In the genomic region with DNA sequence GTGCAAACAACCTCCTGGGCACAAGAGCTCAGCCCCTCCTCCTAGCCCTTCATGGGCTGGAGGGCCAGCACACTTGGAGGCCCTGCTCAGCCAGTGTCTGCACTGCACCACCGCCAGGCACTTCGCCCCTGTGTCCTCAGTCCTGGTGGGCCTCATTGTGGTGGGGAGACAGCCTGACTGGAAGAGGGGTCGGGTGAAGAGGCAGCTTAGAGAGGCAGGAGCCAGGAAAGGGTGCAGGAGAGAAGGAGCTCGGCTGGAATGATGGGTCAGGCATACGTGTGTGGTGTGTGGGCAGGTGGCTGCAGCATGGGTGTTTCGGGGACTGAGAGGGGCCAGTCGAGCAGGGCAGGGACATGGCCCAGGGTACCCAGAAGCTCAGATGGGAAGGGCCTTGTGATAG, we compare ENCODE assay signal across 24 cellular contexts. TPM values are rescaled to one million over a fixed set of nuclear protein-coding genes. Genes with fewer than 3 reads are reported as not detected.
DNase-seq lines count a peak whose midpoint lies in the region; ATAC-seq and TF ChIP-seq lines count a peak whose summit lies in the region.
"Had no signal": no experiment of that assay in that cellular context is flagged by ENCODE, and none has a peak within 500 bp of the region (broad histone marks: within the 10 kb centered on the region; RNA-seq: fewer than 3 reads in every experiment).

No MANE protein-coding gene starts in this region.

- no peak for TF ChIP-seq CTCF in activated CD8-positive, alpha-beta T cell treated with anti-CD3 and anti-CD28 coated beads for 36 hours (IDR thresholded peaks at IDR 0.05)
- TF ChIP-seq CTCF in HEK293 (tag by site-specific recombination; IDR thresholded peaks at IDR 0.05), result no peak
- TF ChIP-seq CTCF in WTC11 (IDR thresholded peaks at IDR 0.05), result no peak
- no peak for TF ChIP-seq CTCF in Calu3 (IDR thresholded peaks at IDR 0.05; ENCODE audit: unreplicated experiment)

- intact Hi-C loops in activated CD8-positive, alpha-beta T cell treated with anti-CD3 and anti-CD28 coated beads for 36 hours (cut with micrococcal nuclease), result no loop called here
- intact Hi-C loops in Calu3 (cut with micrococcal nuclease; ENCODE audit: unreplicated experiment), result no loop called here

- no peaks in the 10 kb centered on the region for H3K9me3 Mint-ChIP-seq in activated CD8-positive, alpha-beta T cell treated with anti-CD3 and anti-CD28 coated beads, Interleukin-2, amount 10 ng/mL, durations not matched to agents 7 days and 5 days (ENCODE audit: insufficient read depth)
- H3K9me3 Mint-ChIP-seq in activated CD8-positive, alpha-beta T cell treated with anti-CD3 and anti-CD28 coated beads for 36 hours, result no peaks in the 10 kb centered on the region
- peaks cover 0 to 3% (median 0%) of the 10 kb centered on the region in 7 donors for H3K9me3 Mint-ChIP-seq in naive B cell
- no peaks in the 10 kb centered on the region for H3K9me3 Mint-ChIP-seq in stimulated activated naive B cell treated with anti-CD40 and anti-IgM and Interleukin-4, amounts not matched to agents 10 μg/mL and 1 μg/mL and 100 μg/mL, for 72 hours
- no peaks in the 10 kb centered on the region for H3K9me3 Mint-ChIP-seq in WTC11
- H3K9me3 Mint-ChIP-seq in Calu3 (ENCODE audit: low read depth, unreplicated experiment), result no peaks in the 10 kb centered on the region
- H3K9me3 Mint-ChIP-seq: activated T-cell treated with anti-CD3 and anti-CD28 coated beads, Interleukin-2, amount 50 U/mL, for 72 hours; nephron had no signal

- ATAC-seq in activated CD8-positive, alpha-beta T cell treated with anti-CD3 and anti-CD28 coated beads, Interleukin-2, amount 10 ng/mL, durations not matched to agents 7 days and 5 days, result no peak
- ATAC-seq in activated CD8-positive, alpha-beta T cell treated with anti-CD3 and anti-CD28 coated beads for 36 hours, result no peak
- ATAC-seq in naive B cell (ENCODE audit: low read depth in 2 of 2) (no peak), WTC11 (no peak)
- no peak for ATAC-seq in stimulated activated naive B cell treated with anti-CD40 and anti-IgM and Interleukin-4, amounts not matched to agents 10 μg/mL and 1 μg/mL and 100 μg/mL, for 72 hours (replicated peaks)
- ATAC-seq: activated T-cell treated with anti-CD3 and anti-CD28 coated beads, Interleukin-2, amount 50 U/mL, for 72 hours had no signal

- no peak overlapping the region for H3K4me3 ChIP-seq in HEK293 (ENCODE audit: low read depth, low read length)
- H3K4me3 ChIP-seq: SJSA1, testis had no signal

- POLR2A ChIA-PET in activated CD8-positive, alpha-beta T cell treated with anti-CD3 and anti-CD28 coated beads, Interleukin-2, amount 10 ng/mL, durations not matched to agents 7 days and 5 days (lab: Charles Lee), result no interaction called here
- POLR2A ChIA-PET in activated CD8-positive, alpha-beta T cell treated with anti-CD3 and anti-CD28 coated beads for 36 hours (lab: Charles Lee), result no interaction called here
- POLR2A ChIA-PET in HEK293 (lab: Yijun Ruan, JAX) (no interaction called here), WTC11 (lab: Charles Lee) (no interaction called here)

- H3K27ac ChIP-seq in HEK293 (ENCODE audit: extremely low read depth, low read depth, low read length), result no peak overlapping the region
- H3K27ac ChIP-seq: SJSA1, testis had no signal

- H3K4me3 Mint-ChIP-seq in activated CD8-positive, alpha-beta T cell treated with anti-CD3 and anti-CD28 coated beads, Interleukin-2, amount 10 ng/mL, durations not matched to agents 7 days and 5 days, result no peak overlapping the region
- H3K4me3 Mint-ChIP-seq in activated CD8-positive, alpha-beta T cell treated with anti-CD3 and anti-CD28 coated beads for 36 hours, result no peak overlapping the region
- peak overlapping the region in 6 of 8 donors; percentile 2 to 84 (median 76) for H3K4me3 Mint-ChIP-seq in naive B cell
- peak overlapping the region in 1 of 2 donors; percentile 0 for H3K4me3 Mint-ChIP-seq in stimulated activated naive B cell treated with anti-CD40 and anti-IgM and Interleukin-4, amounts not matched to agents 10 μg/mL and 1 μg/mL and 100 μg/mL, for 72 hours
- no peak overlapping the region for H3K4me3 Mint-ChIP-seq in WTC11
- no peak overlapping the region for H3K4me3 Mint-ChIP-seq in Calu3 (ENCODE audit: low read depth, unreplicated experiment)
- H3K4me3 Mint-ChIP-seq: activated T-cell treated with anti-CD3 and anti-CD28 coated beads, Interleukin-2, amount 50 U/mL, for 72 hours; nephron had no signal

- BruUV-seq in Calu3 (replicated peaks; lab: Mats Ljungman, UMichigan), result no TSS peak

- peaks cover 4% of the 10 kb centered on the region for H3K4me1 ChIP-seq in HEK293 (ENCODE audit: control insufficient read depth, insufficient read depth, low read length)
- H3K4me1 ChIP-seq: testis had no signal

- no peaks in the 10 kb centered on the region for H3K36me3 Mint-ChIP-seq in activated CD8-positive, alpha-beta T cell treated with anti-CD3 and anti-CD28 coated beads, Interleukin-2, amount 10 ng/mL, durations not matched to agents 7 days and 5 days (ENCODE audit: low read depth)
- H3K36me3 Mint-ChIP-seq in activated CD8-positive, alpha-beta T cell treated with anti-CD3 and anti-CD28 coated beads for 36 hours (ENCODE audit: low read depth), result no peaks in the 10 kb centered on the region
- H3K36me3 Mint-ChIP-seq in naive B cell, result no peaks in the 10 kb centered on the region
- no peaks in the 10 kb centered on the region for H3K36me3 Mint-ChIP-seq in stimulated activated naive B cell treated with anti-CD40 and anti-IgM and Interleukin-4, amounts not matched to agents 10 μg/mL and 1 μg/mL and 100 μg/mL, for 72 hours
- no peaks in the 10 kb centered on the region for H3K36me3 Mint-ChIP-seq in WTC11
- H3K36me3 Mint-ChIP-seq in Calu3 (ENCODE audit: insufficient read depth, unreplicated experiment), result no peaks in the 10 kb centered on the region

- H3K4me1 Mint-ChIP-seq in activated CD8-positive, alpha-beta T cell treated with anti-CD3 and anti-CD28 coated beads, Interleukin-2, amount 10 ng/mL, durations not matched to agents 7 days and 5 days (ENCODE audit: low read depth), result peaks cover 18% of the 10 kb centered on the region
- peaks cover 11% of the 10 kb centered on the region for H3K4me1 Mint-ChIP-seq in activated CD8-positive, alpha-beta T cell treated with anti-CD3 and anti-CD28 coated beads for 36 hours (ENCODE audit: low read depth)
- H3K4me1 Mint-ChIP-seq in naive B cell (peaks cover 28 to 33% (median 32%) of the 10 kb centered on the region in 3 donors), WTC11 (peaks cover 15% of the 10 kb centered on the region), Calu3 (ENCODE audit: low read depth, unreplicated experiment) (no peaks in the 10 kb centered on the region)
- peaks cover 33 to 39% of the 10 kb centered on the region in 2 donors for H3K4me1 Mint-ChIP-seq in stimulated activated naive B cell treated with anti-CD40 and anti-IgM and Interleukin-4, amounts not matched to agents 10 μg/mL and 1 μg/mL and 100 μg/mL, for 72 hours

- H3K27me3 Mint-ChIP-seq in activated CD8-positive, alpha-beta T cell treated with anti-CD3 and anti-CD28 coated beads, Interleukin-2, amount 10 ng/mL, durations not matched to agents 7 days and 5 days (ENCODE audit: low read depth), result peaks cover 33% of the 10 kb centered on the region
- H3K27me3 Mint-ChIP-seq in activated CD8-positive, alpha-beta T cell treated with anti-CD3 and anti-CD28 coated beads for 36 hours, result peaks cover 31% of the 10 kb centered on the region
- H3K27me3 Mint-ChIP-seq in naive B cell (peaks cover 18 to 56% (median 54%) of the 10 kb centered on the region in 3 donors), WTC11 (ENCODE audit: low read depth) (peaks cover 88% of the 10 kb centered on the region), Calu3 (ENCODE audit: unreplicated experiment) (peaks cover 86% of the 10 kb centered on the region)
- H3K27me3 Mint-ChIP-seq in stimulated activated naive B cell treated with anti-CD40 and anti-IgM and Interleukin-4, amounts not matched to agents 10 μg/mL and 1 μg/mL and 100 μg/mL, for 72 hours, result peaks cover 46 to 50% of the 10 kb centered on the region in 2 donors

- CTCF ChIA-PET in activated CD8-positive, alpha-beta T cell treated with anti-CD3 and anti-CD28 coated beads, Interleukin-2, amount 10 ng/mL, durations not matched to agents 7 days and 5 days (lab: Charles Lee), result no interaction called here
- CTCF ChIA-PET in activated CD8-positive, alpha-beta T cell treated with anti-CD3 and anti-CD28 coated beads for 36 hours (lab: Charles Lee), result interaction anchor here (1.3 to 2.9 kb wide), 2 partner anchors 11 to 13 kb away, joined by 4 to 12 read pairs; no protein-coding TSS in a partner anchor
- CTCF ChIA-PET in HEK293 (lab: Yijun Ruan, JAX) (no interaction called here), WTC11 (lab: Charles Lee) (interaction anchor here (1.0 to 1.8 kb wide), 3 partner anchors 9 to 63 kb away, joined by 3 to 17 read pairs (median 3); no protein-coding TSS in a partner anchor), Calu3 (lab: Charles Lee) (no interaction called here)

- DNase-seq in activated CD8-positive, alpha-beta T cell treated with anti-CD3 and anti-CD28 coated beads, Interleukin-2, amount 10 ng/mL, durations not matched to agents 7 days and 5 days, result peak; percentile 19
- no peak for DNase-seq in activated CD8-positive, alpha-beta T cell treated with anti-CD3 and anti-CD28 coated beads for 36 hours
- DNase-seq in naive B cell (no peak), WTC11 (ENCODE audit: low spot score) (no peak), Calu3 (no peak), C1 segment of cervical spinal cord (lab: John Stamatoyannopoulos, UW) (no peak)
- no peak for DNase-seq in stimulated activated naive B cell treated with anti-CD40 and anti-IgM and Interleukin-4, amounts not matched to agents 10 μg/mL and 1 μg/mL and 100 μg/mL, for 72 hours
- DNase-seq: activated CD4-positive, CD25-positive, alpha-beta regulatory T cell treated with anti-CD3 and anti-CD28 coated beads, Interleukin-2, amount 50 U/mL, for 72 hours; activated naive CD4-positive, alpha-beta T cell; activated T-cell treated with anti-CD3 and anti-CD28 coated beads, Interleukin-2, amount 50 U/mL, for 72 hours; cerebellar nuclear complex; HCEC 1CT; NCI-H1417 treated with DMSO at 0.1 percent for 48 hours; NCI-H2081; NCI-H2227 treated with DMSO at 0.1 percent for 48 hours; stimulated activated CD4-positive, alpha-beta T cell treated with anti-CD3 and anti-CD28 coated beads, Interleukin-4, amount 100 ng/mL, for 24 hours; stimulated activated naive CD4-positive, alpha-beta T cell; T-helper 1 cell; testis had no signal

- no peaks in the 10 kb centered on the region for H3K36me3 ChIP-seq in HEK293 (ENCODE audit: control insufficient read depth in 2 of 2, insufficient read depth in 1 of 2, low read length in 2 of 2)
- H3K36me3 ChIP-seq: SJSA1 had no signal

- no peak overlapping the region for H3K27ac Mint-ChIP-seq in activated CD8-positive, alpha-beta T cell treated with anti-CD3 and anti-CD28 coated beads, Interleukin-2, amount 10 ng/mL, durations not matched to agents 7 days and 5 days
- H3K27ac Mint-ChIP-seq in activated CD8-positive, alpha-beta T cell treated with anti-CD3 and anti-CD28 coated beads for 36 hours, result no peak overlapping the region
- H3K27ac Mint-ChIP-seq in naive B cell, result no peak overlapping the region
- peak overlapping the region; percentile 15 for H3K27ac Mint-ChIP-seq in stimulated activated naive B cell treated with anti-CD40 and anti-IgM and Interleukin-4, amounts not matched to agents 10 μg/mL and 1 μg/mL and 100 μg/mL, for 72 hours
- no peak overlapping the region for H3K27ac Mint-ChIP-seq in WTC11
- H3K27ac Mint-ChIP-seq in Calu3 (ENCODE audit: unreplicated experiment), result no peak overlapping the region
- H3K27ac Mint-ChIP-seq: activated T-cell treated with anti-CD3 and anti-CD28 coated beads, Interleukin-2, amount 50 U/mL, for 72 hours; nephron had no signal

- H3K9me3 ChIP-seq in HEK293 (ENCODE audit: control insufficient read depth, insufficient read depth, low read depth, low read length), result no peaks in the 10 kb centered on the region
- H3K9me3 ChIP-seq: SJSA1, testis had no signal

RNA-seq across cellular contexts. Expression of a gene that starts 4.1 kb away (rescaled TPM):
- not detected for total RNA-seq in activated CD8-positive, alpha-beta T cell treated with anti-CD3 and anti-CD28 coated beads, Interleukin-2, amount 10 ng/mL, durations not matched to agents 7 days and 5 days
- not detected for total RNA-seq in activated CD8-positive, alpha-beta T cell treated with anti-CD3 and anti-CD28 coated beads for 36 hours
- polyA plus RNA-seq in naive B cell (ENCODE audit: low read depth in 6 of 6), result not detected
- total RNA-seq in WTC11 (2021), result 0.16 to 0.34 TPM (median 0.17 TPM) in 3 replicates
- total RNA-seq in Calu3 (2022), result not detected in 2 replicates
- total RNA-seq: A172; activated T-cell treated with anti-CD3 and anti-CD28 coated beads, Interleukin-2, amount 50 U/mL, for 72 hours; liver; SJSA1 had no signal
- polyA plus RNA-seq: liver had no signal

Comparison
In these comparisons a context has a peak if more than half of its experiments do, and no peak if none do; other contexts are left out.
1. CTCF ChIA-PET loops: an anchor here in activated CD8-positive, alpha-beta T cell treated with anti-CD3 and anti-CD28 coated beads for 36 hours (1.3 to 2.9 kb wide) and WTC11 (1.0 to 1.8 kb wide); none called in activated CD8-positive, alpha-beta T cell treated with anti-CD3 and anti-CD28 coated beads, Interleukin-2, amount 10 ng/mL, durations not matched to agents 7 days and 5 days, HEK293 and Calu3.
2. H3K4me3 Mint-ChIP-seq: peak in naive B cell (6 of 8); none in activated CD8-positive, alpha-beta T cell treated with anti-CD3 and anti-CD28 coated beads, Interleukin-2, amount 10 ng/mL, durations not matched to agents 7 days and 5 days (single experiment), activated CD8-positive, alpha-beta T cell treated with anti-CD3 and anti-CD28 coated beads for 36 hours (single experiment), WTC11 (single experiment) and Calu3 (single experiment).